In the genomic region with DNA sequence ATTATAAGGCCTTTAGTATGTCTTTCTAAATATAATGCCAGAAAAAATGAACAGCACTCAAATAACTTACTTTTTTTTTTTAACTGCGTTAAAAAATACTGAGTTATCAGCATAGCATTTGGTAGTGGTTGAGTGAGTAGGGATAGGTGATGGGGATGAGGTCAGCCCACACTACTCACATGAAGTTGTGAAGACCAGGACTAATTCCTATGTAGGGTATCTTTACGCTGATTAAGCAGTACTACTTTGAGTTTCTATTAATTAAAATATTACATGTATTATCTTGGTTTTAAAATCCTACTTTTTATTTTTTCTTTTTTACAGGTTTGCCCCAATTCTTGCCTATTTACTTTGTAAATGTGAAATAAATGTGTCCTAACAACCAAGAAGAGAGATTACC, we compare ENCODE assay signal across 30 cellular contexts.
"Had no signal": no experiment of that assay in that cellular context is flagged by ENCODE, and none has a peak within 500 bp of the region (broad histone marks: within the 10 kb centered on the region; RNA-seq: fewer than 3 reads in every experiment).

No MANE protein-coding gene starts in this region.

- H3K4me3 ChIP-seq: esophagus muscularis mucosa, gastrocnemius medialis, heart left ventricle had no signal

- H3K27me3 ChIP-seq: brain microvascular endothelial cell, esophagus muscularis mucosa, foreskin keratinocyte, gastrocnemius medialis, heart left ventricle had no signal

- H3K4me1 ChIP-seq: foreskin keratinocyte had no signal

- FAIRE-seq: astrocyte, bronchial epithelial cell, colon had no signal

- H3K36me3 ChIP-seq: brain microvascular endothelial cell, esophagus muscularis mucosa, gastrocnemius medialis, heart left ventricle had no signal

- ATAC-seq: activated T-cell treated with anti-CD3 and anti-CD28 coated beads, Interleukin-2, amount 50 U/mL, for 4 hours; activated T-helper 17 cell treated with anti-CD3 and anti-CD28 coated beads, Interleukin-2, amount 50 U/mL, for 72 hours; effector memory CD8-positive, alpha-beta T cell; foreskin keratinocyte; gastrocnemius medialis; heart left ventricle had no signal

- H3K27ac ChIP-seq: brain microvascular endothelial cell, esophagus muscularis mucosa, foreskin keratinocyte, gastrocnemius medialis had no signal

- DNase-seq: activated CD4-positive, alpha-beta memory T cell treated with anti-CD3 and anti-CD28 coated beads, Interleukin-2, amount 10 ng/mL, durations not matched to agents 7 days and 5 days; activated CD4-positive, alpha-beta T cell treated with anti-CD3 and anti-CD28 coated beads for 4 hours; activated CD4-positive, alpha-beta T cell treated with anti-CD3 and anti-CD28 coated beads, Interleukin-2, amount 10 ng/mL, durations not matched to agents 7 days and 5 days; activated CD4-positive, alpha-beta T cell treated with anti-CD3 and anti-CD28 coated beads, Interleukin-2, amount 50 U/mL, for 4 hours; activated CD4-positive, CD25-positive, alpha-beta regulatory T cell; activated CD4-positive, CD25-positive, alpha-beta regulatory T cell treated with anti-CD3 and anti-CD28 coated beads, Interleukin-2, amount 50 U/mL, for 72 hours; activated effector memory CD4-positive, alpha-beta T cell treated with Interleukin-2 at 50 U/mL for 16 hours; activated gamma-delta T cell treated with Interleukin-2 at 50 U/mL for 16 hours; activated naive CD4-positive, alpha-beta T cell treated with anti-CD3 and anti-CD28 coated beads, Interleukin-2, amount 50 U/mL, for 16 hours; activated naive CD4-positive, alpha-beta T cell treated with Interleukin-2 at 50 U/mL for 16 hours; activated T-cell treated with anti-CD3 and anti-CD28 coated beads, Interleukin-2, amount 50 U/mL, for 4 hours; amniotic stem cell; anterior cingulate cortex; brain microvascular endothelial cell; caudate nucleus; cortex of kidney; dermis blood vessel endothelial cell; effector CD4-positive, alpha-beta T cell; effector memory CD8-positive, alpha-beta T cell; erythroblast; foreskin keratinocyte; gastrocnemius medialis; glutamatergic neuron; heart left ventricle; T-helper 2 cell had no signal

- H3K9me3 ChIP-seq: esophagus muscularis mucosa, gastrocnemius medialis, heart left ventricle had no signal
